8 cellular contexts compared by ENCODE assay signal in the genomic region with DNA sequence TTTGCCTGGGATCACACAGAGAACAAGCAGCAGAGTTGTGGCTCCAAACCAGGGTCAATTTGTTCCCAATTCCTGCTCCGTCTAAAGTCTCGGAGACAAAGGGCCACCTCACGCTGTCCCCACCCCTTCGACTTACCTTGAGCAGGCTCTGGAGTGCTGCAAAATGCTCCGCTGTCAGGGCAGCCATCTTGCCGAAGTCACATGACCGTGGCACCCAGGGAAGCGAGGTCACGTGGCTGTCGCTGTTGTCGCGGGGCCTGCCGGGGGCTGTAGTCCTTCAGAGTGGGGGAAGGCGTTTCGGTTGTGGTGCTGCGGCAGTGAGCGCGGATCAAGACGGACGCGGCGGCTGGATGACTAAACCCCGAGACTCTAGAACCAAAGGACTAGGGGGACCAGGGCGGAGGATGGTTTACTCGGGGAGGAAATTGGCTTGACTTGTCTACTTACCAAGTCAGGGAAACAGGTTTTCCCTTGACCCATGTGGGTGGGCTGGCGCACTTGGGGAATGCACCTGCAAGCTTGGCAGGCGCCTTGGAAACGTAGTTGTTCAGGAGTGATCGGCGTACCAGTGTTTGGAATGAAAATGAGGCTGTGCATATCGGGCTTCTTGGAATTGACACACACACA. TPM values are rescaled to one million over a fixed set of nuclear protein-coding genes. Genes with fewer than 3 reads are reported as not detected.
DNase-seq lines count a peak whose midpoint lies in the region; ATAC-seq lines count a peak whose summit lies in the region.

A gene (minus strand): TSS at position 199 of the 627 bp plus-strand sequence. CDS start 12 bp downstream, at position 187.

- H3K4me1 Mint-ChIP-seq in CD8-positive, alpha-beta memory T cell: peaks cover 36 to 49% (median 47%) of the 10 kb centered on the region in 3 donors

- peak; percentile 87 to 95 (median 91) for DNase-seq in CD8-positive, alpha-beta memory T cell
- DNase-seq in HS-5 (ENCODE audit: low read depth): peak; percentile 71
- peak; percentile 92 for DNase-seq in NK-92 treated with Interleukin-12 subunit alpha and Interleukin-12 subunit beta, amount 100 ng/mL, for 24 hours (lab: John Stamatoyannopoulos, UW)
- DNase-seq in effector memory CD4-positive, alpha-beta T cell: peak; percentile 84 to 92 (median 90)
- peak; percentile 92 to 95 for DNase-seq in lung microvascular endothelial cell (ENCODE audit: low read depth in 2 of 2)
- peak; percentile 91 to 93 (median 92) for DNase-seq in stimulated activated CD4-positive, alpha-beta T cell treated with anti-CD3 and anti-CD28 coated beads, TNF-alpha, amount 100 ng/mL, for 48 hours (ENCODE audit: low read depth in 3 of 3)

- POLR2A ChIA-PET in CD8-positive, alpha-beta memory T cell (lab: Charles Lee): no interaction called here
- POLR2A ChIA-PET in activated CD8-positive, alpha-beta memory T cell treated with anti-CD3 and anti-CD28 coated beads for 36 hours (lab: Charles Lee): no interaction called here

- H3K27me3 Mint-ChIP-seq in CD8-positive, alpha-beta memory T cell: peaks cover 0 to 2% of the 10 kb centered on the region in 2 donors

- H3K9me3 ChIP-seq in CD8-positive, alpha-beta memory T cell (ENCODE audit: low read length): no peaks in the 10 kb centered on the region
- no peaks in the 10 kb centered on the region for H3K9me3 ChIP-seq in effector memory CD4-positive, alpha-beta T cell (ENCODE audit: control insufficient read depth, low read length)

- H3K4me3 ChIP-seq in CD8-positive, alpha-beta memory T cell (ENCODE audit: low read length): peak within 1 kb of the TSS; percentile 94
- H3K4me3 ChIP-seq in effector memory CD4-positive, alpha-beta T cell (ENCODE audit: insufficient read depth, low read depth, low read length, poor library complexity, severe bottlenecking): peak within 1 kb of the TSS; percentile 80

- no peaks in the 10 kb centered on the region for H3K36me3 ChIP-seq in CD8-positive, alpha-beta memory T cell (ENCODE audit: insufficient read depth, low read length)
- H3K36me3 ChIP-seq in effector memory CD4-positive, alpha-beta T cell (ENCODE audit: control insufficient read depth, insufficient read depth, low read length): no peaks in the 10 kb centered on the region

- H3K4me3 Mint-ChIP-seq in CD8-positive, alpha-beta memory T cell: peak within 1 kb of the TSS; percentile 85 to 97 (median 95)

- H3K27ac Mint-ChIP-seq in CD8-positive, alpha-beta memory T cell: peak within 1 kb of the TSS; percentile 44 to 97 (median 93)

- ATAC-seq in GM19468 (IDR thresholded peaks at IDR 0.05; ENCODE audit: extremely low read depth, unreplicated experiment): peak; percentile 94

- H3K36me3 Mint-ChIP-seq in CD8-positive, alpha-beta memory T cell: peaks cover 0 to 6% (median 0%) of the 10 kb centered on the region in 3 donors

- no peaks in the 10 kb centered on the region for H3K27me3 ChIP-seq in CD8-positive, alpha-beta memory T cell (ENCODE audit: insufficient read depth, low read length, poor library complexity, severe bottlenecking)
- no peaks in the 10 kb centered on the region for H3K27me3 ChIP-seq in effector memory CD4-positive, alpha-beta T cell (replicated peaks; ENCODE audit: control insufficient read depth, insufficient read depth, low read length, poor library complexity, severe bottlenecking)

- H3K4me1 ChIP-seq in CD8-positive, alpha-beta memory T cell (ENCODE audit: insufficient read depth, low read length): peaks cover 12% of the 10 kb centered on the region
- H3K4me1 ChIP-seq in effector memory CD4-positive, alpha-beta T cell (ENCODE audit: control insufficient read depth, insufficient read depth, low read length, poor library complexity, severe bottlenecking): peaks cover 11% of the 10 kb centered on the region

- peak within 1 kb of the TSS; percentile 40 for H3K27ac ChIP-seq in CD8-positive, alpha-beta memory T cell (ENCODE audit: low read depth, low read length)
- H3K27ac ChIP-seq in effector memory CD4-positive, alpha-beta T cell (ENCODE audit: insufficient read depth, low read length, poor library complexity, severe bottlenecking): peak within 1 kb of the TSS; percentile 52

- H3K9me3 Mint-ChIP-seq in CD8-positive, alpha-beta memory T cell: no peaks in the 10 kb centered on the region

- CTCF ChIA-PET in CD8-positive, alpha-beta memory T cell (lab: Charles Lee): interaction anchor here (1.0 to 3.1 kb wide), 7 partner anchors 15 to 221 kb away, joined by 3 to 14 read pairs (median 4); a partner anchor contains a TSS
- CTCF ChIA-PET in activated CD8-positive, alpha-beta memory T cell treated with anti-CD3 and anti-CD28 coated beads for 36 hours (lab: Charles Lee): interaction anchor here (0.6 to 3.7 kb wide), 8 partner anchors 44 to 274 kb away, joined by 3 to 23 read pairs (median 3); no protein-coding TSS in a partner anchor

RNA-seq across cellular contexts. Expression of the gene that starts here (rescaled TPM):
- 10 to 100 TPM; 63.6 to 71.5 TPM for total RNA-seq in CD8-positive, alpha-beta memory T cell
- 76.1 TPM for polyA plus RNA-seq in CD8-positive, alpha-beta memory T cell
- 10 to 100 TPM; 50.4 to 55.2 TPM for total RNA-seq in activated CD8-positive, alpha-beta memory T cell treated with anti-CD3 and anti-CD28 coated beads for 36 hours
- total RNA-seq in lung microvascular endothelial cell: 12.5 and 17.0 TPM in 2 replicates

Comparison
In these comparisons a context has a peak if more than half of its experiments do, and no peak if none do; other contexts are left out.
1. Peak in every context shown above with its lines: DNase-seq, ATAC-seq, H3K4me3 ChIP-seq and H3K27ac ChIP-seq.